In the genomic region with DNA sequence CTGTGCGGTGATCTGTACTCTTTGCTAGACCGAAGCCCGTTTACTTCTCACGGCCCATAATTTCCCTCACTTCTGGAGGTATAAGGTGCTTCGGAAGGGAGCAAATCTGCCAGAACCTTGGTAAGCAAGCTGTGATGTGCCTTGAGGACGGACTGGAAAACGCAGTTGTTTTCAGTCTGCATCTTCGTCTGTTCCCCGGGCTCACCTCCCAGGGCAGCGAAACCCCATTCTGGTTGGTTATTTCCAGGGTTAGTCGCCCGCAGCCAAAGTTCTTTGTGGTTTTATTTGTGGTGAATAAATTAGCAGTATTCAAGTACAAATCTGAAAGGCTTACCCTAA, we compare ENCODE assay signal across 1 cellular context.
TF ChIP-seq lines count a peak whose summit lies in the region.

No MANE protein-coding gene starts in this region.

TF ChIP-seq in HepG2, 621 proteins besides CTCF, POLR2A, EP300 and RAD21:
- no peak for TF ChIP-seq KDM2A (CRISPR knock-in tag; IDR thresholded peaks at IDR 0.05; ENCODE audit: borderline replicate concordance, low read depth)
- no peak for TF ChIP-seq MED8 (CRISPR knock-in tag; IDR thresholded peaks at IDR 0.05; ENCODE audit: insufficient replicate concordance)
- TF ChIP-seq TCF7L2 (IDR thresholded peaks at IDR 0.05; ENCODE audit: low read depth, low read length): no peak
- TF ChIP-seq ATF7-NPFF (CRISPR knock-in tag; IDR thresholded peaks at IDR 0.05; ENCODE audit: low read depth): no peak
- no peak for TF ChIP-seq TP53 (CRISPR knock-in tag; conservative IDR thresholded peaks at IDR 0.05)
- no peak for TF ChIP-seq REL (CRISPR knock-in tag; conservative IDR thresholded peaks at IDR 0.05)
- TF ChIP-seq HIC2 (CRISPR knock-in tag; IDR thresholded peaks at IDR 0.05; ENCODE audit: low read depth): no peak
- TF ChIP-seq, protein P1, sequence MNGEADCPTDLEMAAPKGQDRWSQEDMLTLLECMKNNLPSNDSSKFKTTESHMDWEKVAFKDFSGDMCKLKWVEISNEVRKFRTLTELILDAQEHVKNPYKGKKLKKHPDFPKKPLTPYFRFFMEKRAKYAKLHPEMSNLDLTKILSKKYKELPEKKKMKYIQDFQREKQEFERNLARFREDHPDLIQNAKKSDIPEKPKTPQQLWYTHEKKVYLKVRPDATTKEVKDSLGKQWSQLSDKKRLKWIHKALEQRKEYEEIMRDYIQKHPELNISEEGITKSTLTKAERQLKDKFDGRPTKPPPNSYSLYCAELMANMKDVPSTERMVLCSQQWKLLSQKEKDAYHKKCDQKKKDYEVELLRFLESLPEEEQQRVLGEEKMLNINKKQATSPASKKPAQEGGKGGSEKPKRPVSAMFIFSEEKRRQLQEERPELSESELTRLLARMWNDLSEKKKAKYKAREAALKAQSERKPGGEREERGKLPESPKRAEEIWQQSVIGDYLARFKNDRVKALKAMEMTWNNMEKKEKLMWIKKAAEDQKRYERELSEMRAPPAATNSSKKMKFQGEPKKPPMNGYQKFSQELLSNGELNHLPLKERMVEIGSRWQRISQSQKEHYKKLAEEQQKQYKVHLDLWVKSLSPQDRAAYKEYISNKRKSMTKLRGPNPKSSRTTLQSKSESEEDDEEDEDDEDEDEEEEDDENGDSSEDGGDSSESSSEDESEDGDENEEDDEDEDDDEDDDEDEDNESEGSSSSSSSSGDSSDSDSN (CRISPR knock-in tag; IDR thresholded peaks at IDR 0.05): 0 out of 2 replicates have a peak, but pooled peaks have one; percentile 7
- TF ChIP-seq ZNF609 (CRISPR knock-in tag; IDR thresholded peaks at IDR 0.05; ENCODE audit: borderline replicate concordance): no peak
- TF ChIP-seq HNF1A (IDR thresholded peaks at IDR 0.05; ENCODE audit: low read depth): no peak
- TF ChIP-seq HNF1A (CRISPR knock-in tag; IDR thresholded peaks at IDR 0.05; ENCODE audit: borderline replicate concordance): no peak
- no peak for TF ChIP-seq WIZ (CRISPR knock-in tag; IDR thresholded peaks at IDR 0.05)
- TF ChIP-seq ESRRA (CRISPR knock-in tag; IDR thresholded peaks at IDR 0.05; ENCODE audit: low read depth): no peak
- no peak for TF ChIP-seq NFKBIZ (CRISPR knock-in tag; IDR thresholded peaks at IDR 0.05)
- no peak for TF ChIP-seq HIVEP1 (CRISPR knock-in tag; IDR thresholded peaks at IDR 0.05)
- TF ChIP-seq GMEB1 (CRISPR knock-in tag; IDR thresholded peaks at IDR 0.05; ENCODE audit: borderline replicate concordance): no peak
- TF ChIP-seq ZNF367 (CRISPR knock-in tag; IDR thresholded peaks at IDR 0.05; ENCODE audit: borderline replicate concordance): no peak; the same call in 1 of the 2 replicates
- no peak for TF ChIP-seq PATZ1 (CRISPR knock-in tag; IDR thresholded peaks at IDR 0.05)
- TF ChIP-seq KDM5A (IDR thresholded peaks at IDR 0.05; ENCODE audit: borderline replicate concordance, low read length): 0 out of 2 replicates have a peak, but pooled peaks have one; percentile 38
- TF ChIP-seq FOXK1 (CRISPR knock-in tag; IDR thresholded peaks at IDR 0.05; ENCODE audit: borderline replicate concordance, low read depth): no peak
- no peak for TF ChIP-seq RNF2 (conservative IDR thresholded peaks at IDR 0.05; ENCODE audit: low read depth)
- no peak for TF ChIP-seq GZF1 (CRISPR knock-in tag; IDR thresholded peaks at IDR 0.05)
- TF ChIP-seq RFX5 (IDR thresholded peaks at IDR 0.05; ENCODE audit: low read depth, low read length): no peak
- no peak for TF ChIP-seq ZNF546 (CRISPR knock-in tag; conservative IDR thresholded peaks at IDR 0.05)
- 0 out of 2 replicates have a peak, but pooled peaks have one; percentile 6 for TF ChIP-seq LBX2 (CRISPR knock-in tag; IDR thresholded peaks at IDR 0.05; ENCODE audit: borderline replicate concordance)
- no peak for TF ChIP-seq NR3C1 (CRISPR knock-in tag; IDR thresholded peaks at IDR 0.05)
- TF ChIP-seq ZNF577 (CRISPR knock-in tag; IDR thresholded peaks at IDR 0.05; ENCODE audit: borderline replicate concordance, low read depth): no peak
- TF ChIP-seq CREM (IDR thresholded peaks at IDR 0.05): no peak
- no peak for TF ChIP-seq CREM (CRISPR knock-in tag; IDR thresholded peaks at IDR 0.05)
- 0 out of 2 replicates have a peak, but pooled peaks have one; percentile 22 for TF ChIP-seq ZNF256 (CRISPR knock-in tag; conservative IDR thresholded peaks at IDR 0.05)
- TF ChIP-seq MAFF (IDR thresholded peaks at IDR 0.05; ENCODE audit: low read depth, low read length): no peak
- TF ChIP-seq ZBTB21 (CRISPR knock-in tag; IDR thresholded peaks at IDR 0.05): no peak
- TF ChIP-seq KMT2A (CRISPR knock-in tag; IDR thresholded peaks at IDR 0.05): no peak; the same call in 1 of the 2 replicates
- TF ChIP-seq GATAD2A (CRISPR knock-in tag; IDR thresholded peaks at IDR 0.05): no peak
- TF ChIP-seq ZNF513 (CRISPR knock-in tag; conservative IDR thresholded peaks at IDR 0.05): no peak
